Comparison of ENCODE assay signal across 9 cellular contexts in the genomic region with DNA sequence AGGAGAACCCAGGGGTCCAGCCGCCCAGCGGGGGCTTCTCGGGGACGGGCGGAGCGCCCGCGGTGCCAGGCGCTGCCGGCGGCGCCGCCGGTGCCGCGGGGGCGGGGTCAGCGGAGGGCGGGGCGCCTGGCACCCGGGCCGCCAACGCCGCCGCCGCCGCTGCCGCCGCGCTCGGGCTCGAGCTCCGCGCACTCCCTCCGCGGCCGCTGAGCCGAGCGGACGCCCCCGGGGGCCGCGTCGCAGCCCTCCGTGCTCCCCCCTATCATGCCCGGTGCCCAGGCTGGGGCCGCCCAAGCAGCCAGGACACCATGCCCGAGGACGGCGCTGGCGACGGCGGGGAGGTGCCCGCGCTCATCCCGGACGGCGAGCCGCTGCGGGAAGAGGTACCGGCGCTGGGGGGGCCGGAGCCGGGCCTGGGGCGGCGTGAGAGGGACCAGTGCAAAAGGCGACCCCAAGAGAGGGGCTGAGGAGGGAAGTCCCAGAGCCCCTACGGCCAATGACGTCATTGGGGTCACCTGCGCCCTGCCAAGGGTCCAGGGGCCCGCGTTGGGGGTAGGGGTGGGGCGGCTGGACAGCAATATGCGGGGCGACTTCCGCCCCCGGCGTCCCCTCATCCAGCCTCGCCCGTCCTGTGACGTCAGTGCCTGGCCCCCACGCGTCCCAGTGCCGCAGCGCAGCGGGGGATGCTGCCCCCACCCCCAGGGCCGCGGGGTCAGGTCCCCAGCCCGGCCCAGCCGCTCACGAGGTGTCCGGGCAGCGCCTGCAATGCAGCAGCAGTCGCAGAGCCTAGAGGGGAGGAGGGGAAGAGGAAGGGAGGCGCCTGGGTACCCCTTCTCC. TPM values are rescaled to one million over a fixed set of nuclear protein-coding genes. Genes with fewer than 3 reads are reported as not detected.
A peak's percentile ranks its signal among the peaks of the same experiment; 100 is the strongest.
DNase-seq lines count a peak whose midpoint lies in the region; ATAC-seq and TF ChIP-seq lines count a peak whose summit lies in the region.
"Had no signal": no experiment of that assay in that cellular context is flagged by ENCODE, and none has a peak within 500 bp of the region (broad histone marks: within the 10 kb centered on the region; RNA-seq: fewer than 3 reads in every experiment).

A gene (plus strand): TSS at position 189 of the 837 bp plus-strand sequence. CDS start 120 bp downstream, at position 309.

- no peak for TF ChIP-seq POLR2A in esophagus muscularis mucosa (IDR thresholded peaks at IDR 0.05; ENCODE audit: low read depth)

- H3K4me3 Mint-ChIP-seq in activated CD8-positive, alpha-beta memory T cell treated with anti-CD3 and anti-CD28 coated beads, Interleukin-2, amount 10 ng/mL, durations not matched to agents 7 days and 5 days: no peak within 1 kb of the TSS

- H3K4me3 ChIP-seq in Panc1 (ENCODE audit: low read depth in 2 of 2, low read length in 2 of 2) (peak within 1 kb of the TSS; percentile 61 to 62), esophagus muscularis mucosa (peak within 1 kb of the TSS; percentile 47 to 63 (median 52))

- ATAC-seq in Panc1 (no peak), GM19467 (IDR thresholded peaks at IDR 0.05; ENCODE audit: unreplicated experiment) (no peak)
- no peak for ATAC-seq in activated CD8-positive, alpha-beta memory T cell treated with anti-CD3 and anti-CD28 coated beads, Interleukin-2, amount 10 ng/mL, durations not matched to agents 7 days and 5 days

- BruUV-seq in Panc1 (replicated peaks; lab: Mats Ljungman, UMichigan): no TSS peak

- in situ Hi-C loops in G401 (cut with HindIII; ENCODE audit: low sequenced_read_pairs): no loop called here
- in situ Hi-C loops in Panc1 (cut with HindIII; ENCODE audit: low pct_unique_long_range_greater_than_20kb, low sequenced_read_pairs): no loop called here

- peaks cover 30% of the 10 kb centered on the region for H3K27me3 Mint-ChIP-seq in activated CD8-positive, alpha-beta memory T cell treated with anti-CD3 and anti-CD28 coated beads, Interleukin-2, amount 10 ng/mL, durations not matched to agents 7 days and 5 days

- DNase-seq in G401 (ENCODE audit: low spot score) (peak; percentile 39), Panc1 (ENCODE audit: low read depth, low spot score) (no peak), esophagus muscularis mucosa (ENCODE audit: extremely low spot score) (no peak), retina (peak; percentile 43), amniotic stem cell (lab: John Stamatoyannopoulos, UW) (no peak), GF-D8 (lab: John Stamatoyannopoulos, UW) (no peak)
- no peak for DNase-seq in activated CD8-positive, alpha-beta memory T cell treated with anti-CD3 and anti-CD28 coated beads, Interleukin-2, amount 10 ng/mL, durations not matched to agents 7 days and 5 days

- CTCF ChIA-PET in Panc1 (lab: Charles Lee): interaction anchor here (0.6 to 1.0 kb wide), 2 partner anchors 10 to 44 kb away, joined by 3 to 6 read pairs; a partner anchor contains a TSS
- CTCF ChIA-PET in activated CD8-positive, alpha-beta memory T cell treated with anti-CD3 and anti-CD28 coated beads, Interleukin-2, amount 10 ng/mL, durations not matched to agents 7 days and 5 days (lab: Charles Lee): interaction anchor here (0.5 to 4.1 kb wide), 6 partner anchors 9 to 126 kb away, joined by 3 to 31 read pairs (median 4); a partner anchor contains a TSS

- H3K36me3 ChIP-seq in Panc1 (ENCODE audit: control insufficient read depth, insufficient read depth, low read length): no peaks in the 10 kb centered on the region; the same call in none of the 2 replicates
- peaks cover 0 to 6% (median 0%) of the 10 kb centered on the region in 4 donors for H3K36me3 ChIP-seq in esophagus muscularis mucosa

- peaks cover 17% of the 10 kb centered on the region for H3K4me1 ChIP-seq in Panc1 (ENCODE audit: control insufficient read depth, insufficient read depth, low read length)
- peaks cover 26 to 42% (median 38%) of the 10 kb centered on the region in 4 donors for H3K4me1 ChIP-seq in esophagus muscularis mucosa

- TF ChIP-seq CTCF in Panc1 (IDR thresholded peaks at IDR 0.05) (no peak), esophagus muscularis mucosa (IDR thresholded peaks at IDR 0.05) (no peak)

- no peaks in the 10 kb centered on the region for H3K9me3 Mint-ChIP-seq in activated CD8-positive, alpha-beta memory T cell treated with anti-CD3 and anti-CD28 coated beads, Interleukin-2, amount 10 ng/mL, durations not matched to agents 7 days and 5 days (ENCODE audit: low read depth)

- H3K27ac Mint-ChIP-seq in activated CD8-positive, alpha-beta memory T cell treated with anti-CD3 and anti-CD28 coated beads, Interleukin-2, amount 10 ng/mL, durations not matched to agents 7 days and 5 days: no peak within 1 kb of the TSS

- H3K9me3 ChIP-seq in Panc1 (ENCODE audit: control insufficient read depth, insufficient read depth, low read depth, low read length) (no peaks in the 10 kb centered on the region), esophagus muscularis mucosa (no peaks in the 10 kb centered on the region)

- no peaks in the 10 kb centered on the region for H3K27me3 ChIP-seq in Panc1 (ENCODE audit: control insufficient read depth, insufficient read depth, low read length)
- peaks cover 2 to 59% (median 20%) of the 10 kb centered on the region in 4 donors for H3K27me3 ChIP-seq in esophagus muscularis mucosa

- 7% methylated on average over 14 of the region's 95 CpGs for WGBS in esophagus muscularis mucosa

- H3K27ac ChIP-seq in Panc1 (ENCODE audit: low read length): no peak within 1 kb of the TSS; the same call in 1 of the 2 replicates
- H3K27ac ChIP-seq in esophagus muscularis mucosa (replicated peaks in 1 of 4): no peak within 1 kb of the TSS

- H3K36me3 Mint-ChIP-seq in activated CD8-positive, alpha-beta memory T cell treated with anti-CD3 and anti-CD28 coated beads, Interleukin-2, amount 10 ng/mL, durations not matched to agents 7 days and 5 days: no peaks in the 10 kb centered on the region

- peaks cover 39% of the 10 kb centered on the region for H3K4me1 Mint-ChIP-seq in activated CD8-positive, alpha-beta memory T cell treated with anti-CD3 and anti-CD28 coated beads, Interleukin-2, amount 10 ng/mL, durations not matched to agents 7 days and 5 days

- intact Hi-C loops in Panc1 (cut with micrococcal nuclease; ENCODE audit: unreplicated experiment) (no loop called here), esophagus muscularis mucosa (cut with DNase I) (no loop called here)

- no peak for TF ChIP-seq EP300 in esophagus muscularis mucosa (IDR thresholded peaks at IDR 0.05)

- POLR2A ChIA-PET in Panc1 (lab: Charles Lee): interaction anchor here (0.6 to 1.3 kb wide), 2 partner anchors 11 to 145 kb away, joined by 6 to 9 read pairs; no protein-coding TSS in a partner anchor

RNA-seq across cellular contexts. Expression of the gene that starts here (rescaled TPM):
- total RNA-seq in G401 (2014; rRNA removed; shearing (Covaris generic)): 2.8 TPM in 1 of 2 replicates, not detected in the other
- total RNA-seq in Panc1 (2021; ENCODE audit: unreplicated experiment): 11.0 TPM
- polyA plus RNA-seq in Panc1 (2012; ENCODE audit: insufficient read length): 16.8 TPM
- under 1 TPM; 0.42 to 0.71 (median 0.54) TPM for total RNA-seq in esophagus muscularis mucosa
- not detected for total RNA-seq in activated CD8-positive, alpha-beta memory T cell treated with anti-CD3 and anti-CD28 coated beads, Interleukin-2, amount 10 ng/mL, durations not matched to agents 7 days and 5 days
- total RNA-seq: HT1080 had no signal

Comparison
In these comparisons a context has a peak if more than half of its experiments do, and no peak if none do; other contexts are left out.
1. DNase-seq: peak in G401 (single experiment) and retina (single experiment); none in Panc1 (single experiment), esophagus muscularis mucosa (single experiment), amniotic stem cell (single experiment), activated CD8-positive, alpha-beta memory T cell treated with anti-CD3 and anti-CD28 coated beads, Interleukin-2, amount 10 ng/mL, durations not matched to agents 7 days and 5 days (single experiment) and GF-D8 (single experiment).